8 cellular contexts compared by ENCODE assay signal in genomic region chr11:69337211-69337721, GRCh38. TPM values are rescaled to one million over a fixed set of nuclear protein-coding genes. Genes with fewer than 3 reads are reported as not detected.
DNase-seq lines count a peak whose midpoint lies in the region; FAIRE-seq and TF ChIP-seq lines count a peak whose summit lies in the region.

No MANE protein-coding gene starts in this region.

- H4K8ac ChIP-seq in mesendoderm (ENCODE audit: low read depth, low read length): no peak overlapping the region

- no peaks in the 10 kb centered on the region for H3K36me3 ChIP-seq in mesendoderm (ENCODE audit: control insufficient read depth, insufficient read depth, low read length)

- no peak overlapping the region for H3K4me2 ChIP-seq in mesendoderm (ENCODE audit: low read length)

- WGBS in mesendoderm (ENCODE audit: extremely low coverage, insufficient coverage, low lambda C conversion rate): no CpG with 5 or more reads among the region's 6 CpGs

- H3K79me1 ChIP-seq in mesendoderm (ENCODE audit: low read length): no peaks in the 10 kb centered on the region

- no peak overlapping the region for H3K23ac ChIP-seq in mesendoderm (ENCODE audit: low read length)

- H3K27me3 ChIP-seq in mesendoderm (ENCODE audit: insufficient read depth, low read length, poor library complexity): no peaks in the 10 kb centered on the region

- no peaks in the 10 kb centered on the region for H3K4me1 ChIP-seq in mesendoderm (ENCODE audit: control insufficient read depth, low read depth, low read length)

- no peak overlapping the region for H2BK5ac ChIP-seq in mesendoderm (ENCODE audit: low read length)

- H3K18ac ChIP-seq in mesendoderm (ENCODE audit: low read length): no peak overlapping the region

- no peak overlapping the region for H3K56ac ChIP-seq in mesendoderm (ENCODE audit: low read length)

- no peak overlapping the region for H3K4ac ChIP-seq in mesendoderm (ENCODE audit: low read depth, low read length)

- no peak for TF ChIP-seq CTCF in D721Med (IDR thresholded peaks at IDR 0.05; ENCODE audit: insufficient read depth, missing control alignments)

- H4K5ac ChIP-seq in mesendoderm (ENCODE audit: low read length): no peak overlapping the region

- DNase-seq in GM19240 (ENCODE audit: insufficient read length, low spot score) (peak; percentile 19), NCI-H226 (peak; percentile 29), amniotic epithelial cell (ENCODE audit: low read depth) (peak; percentile 53), posterior vena cava (ENCODE audit: low spot score) (no peak), NCI-H2196 (lab: John Stamatoyannopoulos, UW; ENCODE audit: unreplicated experiment) (no peak), mesendoderm (no peak), D721Med (ENCODE audit: insufficient read length, low spot score) (no peak)
- peak; percentile 12 to 15 for DNase-seq in stimulated activated CD4-positive, alpha-beta T cell treated with anti-CD3 and anti-CD28 coated beads, Interleukin-15, amount 100 ng/mL, for 48 hours (ENCODE audit: low read depth in 2 of 2)

- no peak overlapping the region for H3K27ac ChIP-seq in mesendoderm (ENCODE audit: low read depth, low read length)

- no peak overlapping the region for H3K4me3 ChIP-seq in mesendoderm (ENCODE audit: low read length)

- no peak overlapping the region for H3K9ac ChIP-seq in mesendoderm (ENCODE audit: low read length)

- H2BK120ac ChIP-seq in mesendoderm (ENCODE audit: low read depth, low read length): no peak overlapping the region

- no peaks in the 10 kb centered on the region for H3K79me2 ChIP-seq in mesendoderm (ENCODE audit: control insufficient read depth, insufficient read depth, low read length)

- no peak for FAIRE-seq in D721Med (lab: Jason Lieb, UNC)

- H2BK15ac ChIP-seq in mesendoderm (replicated peaks; ENCODE audit: low read depth): no peak overlapping the region

- no peak overlapping the region for H2AK5ac ChIP-seq in mesendoderm (ENCODE audit: low read length)

- intact Hi-C loops in posterior vena cava (cut with DNase I): no loop called here

RNA-seq across cellular contexts. Expression of gene MYEOV, which starts 43.3 kb away (rescaled TPM):
- under 1 TPM; 0.46 to 0.57 TPM for total RNA-seq in posterior vena cava
- 0.08 TPM for polyA plus RNA-seq in mesendoderm (2013, experiment 1 of 2)
- polyA plus RNA-seq in mesendoderm (2013, experiment 2 of 2): 0.04 TPM

Comparison
In these comparisons a context has a peak if more than half of its experiments do, and no peak if none do; other contexts are left out.
1. DNase-seq: peak in GM19240 (single experiment), NCI-H226 (single experiment), amniotic epithelial cell (single experiment) and stimulated activated CD4-positive, alpha-beta T cell treated with anti-CD3 and anti-CD28 coated beads, Interleukin-15, amount 100 ng/mL, for 48 hours (2 of 2); none in posterior vena cava (single experiment), NCI-H2196 (single experiment), mesendoderm (single experiment) and D721Med (single experiment).